ENCODE assay signal across 28 cellular contexts in the genomic region with DNA sequence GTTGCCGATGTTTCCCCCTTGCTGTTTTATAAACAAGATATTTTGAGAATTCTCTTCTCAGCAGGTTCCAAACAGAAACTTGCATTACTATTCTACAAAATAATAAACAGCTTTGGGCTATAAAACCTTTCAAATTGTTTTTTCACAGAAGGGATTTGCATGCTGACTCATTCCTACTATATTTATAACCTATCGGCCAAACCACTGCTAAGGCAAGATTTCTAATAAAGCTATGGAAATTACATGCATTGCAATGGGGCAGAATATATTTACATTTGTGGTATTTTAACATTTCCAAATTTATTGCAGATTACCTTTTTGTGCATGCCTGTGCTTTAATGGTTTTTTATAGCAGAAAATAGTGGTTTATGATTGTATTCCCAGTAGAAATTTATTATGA.
"Had no signal": no experiment of that assay in that cellular context is flagged by ENCODE, and none has a peak within 500 bp of the region (broad histone marks: within the 10 kb centered on the region; RNA-seq: fewer than 3 reads in every experiment).

No MANE protein-coding gene starts in this region.

- H3K9me3 ChIP-seq: esophagus muscularis mucosa, heart right ventricle, left lung, right atrium auricular region, transverse colon, upper lobe of right lung, uterus had no signal

- DNase-seq: effector CD8-positive, alpha-beta T cell; endodermal cell; foreskin melanocyte; glutamatergic neuron; heart right ventricle; hippocampal formation; left cardiac atrium; left lung; mesendoderm; midbrain; naive thymus-derived CD4-positive, alpha-beta T cell; stimulated activated CD4-positive, alpha-beta T cell treated with anti-CD3 and anti-CD28 coated beads, Interleukin-12 subunit alpha, Interleukin-12 subunit beta, amount 100 ng/mL, for 4 hours; stimulated activated CD4-positive, alpha-beta T cell treated with anti-CD3 and anti-CD28 coated beads, Interleukin-2, amount 100 ng/mL, for 24 hours; stimulated activated CD4-positive, alpha-beta T cell treated with anti-CD3 and anti-CD28 coated beads, Interleukin-4, amount 100 ng/mL, for 24 hours; stimulated activated naive CD4-positive, alpha-beta T cell treated with Interleukin-2 at 50 U/mL for 16 hours; transverse colon; upper lobe of right lung; uterus had no signal

- FAIRE-seq: colon, endothelial cell of umbilical vein, islet of Langerhans had no signal

- H3K4me2 ChIP-seq: neural progenitor cell, smooth muscle cell had no signal

- H3K4me1 ChIP-seq: esophagus muscularis mucosa, heart right ventricle, left lung, neural progenitor cell, parathyroid adenoma, right atrium auricular region, transverse colon, upper lobe of right lung, uterus had no signal

- H3K4me3 ChIP-seq: esophagus muscularis mucosa, heart right ventricle, left lung, neural progenitor cell, right atrium auricular region, smooth muscle cell, transverse colon, upper lobe of right lung, uterus had no signal

- H3K79me2 ChIP-seq: parathyroid adenoma had no signal

- H3K27me3 ChIP-seq: esophagus muscularis mucosa, heart right ventricle, left lung, neural progenitor cell, right atrium auricular region, transverse colon, upper lobe of right lung, uterus had no signal

- H3K9ac ChIP-seq: neural progenitor cell, parathyroid adenoma had no signal

- H3K27ac ChIP-seq: esophagus muscularis mucosa, heart right ventricle, left lung, neural progenitor cell, parathyroid adenoma, right atrium auricular region, transverse colon, upper lobe of right lung, uterus had no signal

- H3K36me3 ChIP-seq: esophagus muscularis mucosa, heart right ventricle, left lung, neural progenitor cell, right atrium auricular region, transverse colon, upper lobe of right lung, uterus had no signal

- H2AFZ ChIP-seq: neural progenitor cell, parathyroid adenoma had no signal

- ATAC-seq: heart right ventricle; left cardiac atrium; left lung; naive thymus-derived CD4-positive, alpha-beta T cell; sciatic nerve; stimulated activated effector memory CD8-positive, alpha-beta T cell treated with anti-CD3 and anti-CD28 coated beads, Interleukin-12 subunit alpha, Interleukin-12 subunit beta, amount 100 ng/mL, for 72 hours; upper lobe of right lung had no signal
